ENCODE assay signal across 13 cellular contexts in the genomic region with DNA sequence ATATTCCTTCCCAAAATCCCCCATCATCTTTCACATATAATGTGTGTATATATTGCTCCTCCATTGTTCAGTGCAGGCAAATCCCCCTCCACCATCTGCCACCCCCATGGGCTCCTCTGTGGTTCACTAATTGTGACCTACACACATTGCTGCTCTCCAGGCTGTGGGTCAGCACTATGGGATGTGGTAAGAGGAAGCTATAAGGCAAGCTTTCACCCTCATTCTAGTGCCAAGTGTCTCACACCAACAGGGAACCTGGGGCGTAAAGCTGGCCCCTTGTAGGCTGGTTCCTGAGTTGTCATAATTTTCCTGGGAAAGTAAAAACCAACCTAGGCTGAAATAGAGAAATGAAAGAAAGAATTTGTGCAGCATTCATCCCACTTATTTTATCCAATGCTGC. TPM values are rescaled to one million over a fixed set of nuclear protein-coding genes. Genes with fewer than 3 reads are reported as not detected.
A peak's percentile ranks its signal among the peaks of the same experiment; 100 is the strongest.
DNase-seq lines count a peak whose midpoint lies in the region; ATAC-seq and TF ChIP-seq lines count a peak whose summit lies in the region.
"Had no signal": no experiment of that assay in that cellular context is flagged by ENCODE, and none has a peak within 500 bp of the region (broad histone marks: within the 10 kb centered on the region; RNA-seq: fewer than 3 reads in every experiment).

No MANE protein-coding gene starts in this region.

- no peak for TF ChIP-seq CTCF in CD4-positive, alpha-beta T cell (IDR thresholded peaks at IDR 0.05)
- TF ChIP-seq CTCF in chondrocyte (IDR thresholded peaks at IDR 0.05), result no peak

- H3K27ac ChIP-seq in CD4-positive, alpha-beta T cell (ENCODE audit: low read depth, low read length), result no peak overlapping the region

- intact Hi-C loops in CD4-positive, alpha-beta T cell (cut with DNase I, micrococcal nuclease), result no loop called here

- no peak overlapping the region for H3K4me3 Mint-ChIP-seq in CD4-positive, alpha-beta T cell
- H3K4me3 Mint-ChIP-seq in chondrocyte (ENCODE audit: unreplicated experiment), result no peak overlapping the region
- H3K4me3 Mint-ChIP-seq in natural killer cell treated with Interleukin-12 subunit alpha and Interleukin-12 subunit beta and Interleukin-15 and Interleukin-18, amount 100 ng/mL, for 72 hours, result peak overlapping the region; percentile 55

- H3K27ac Mint-ChIP-seq in CD4-positive, alpha-beta T cell, result peak overlapping the region; percentile 70
- H3K27ac Mint-ChIP-seq in chondrocyte (ENCODE audit: unreplicated experiment), result peak overlapping the region; percentile 81
- peak overlapping the region; percentile 7 to 68 for H3K27ac Mint-ChIP-seq in natural killer cell treated with Interleukin-12 subunit alpha and Interleukin-12 subunit beta and Interleukin-15 and Interleukin-18, amount 100 ng/mL, for 72 hours

- in situ Hi-C loops in ACHN (cut with HindIII; ENCODE audit: low pct_ligation_motif_present, low pct_unique_long_range_greater_than_20kb, low sequenced_read_pairs), result no loop called here

- H3K36me3 Mint-ChIP-seq in CD4-positive, alpha-beta T cell (ENCODE audit: low read depth), result peaks cover 79% of the 10 kb centered on the region
- H3K36me3 Mint-ChIP-seq in chondrocyte (ENCODE audit: low read depth), result peaks cover 3% of the 10 kb centered on the region
- H3K36me3 Mint-ChIP-seq in natural killer cell treated with Interleukin-12 subunit alpha and Interleukin-12 subunit beta and Interleukin-15 and Interleukin-18, amount 100 ng/mL, for 72 hours, result peaks cover 17% of the 10 kb centered on the region

- no peaks in the 10 kb centered on the region for H3K27me3 Mint-ChIP-seq in CD4-positive, alpha-beta T cell
- H3K27me3 Mint-ChIP-seq in chondrocyte (ENCODE audit: low read depth), result no peaks in the 10 kb centered on the region
- no peaks in the 10 kb centered on the region for H3K27me3 Mint-ChIP-seq in natural killer cell treated with Interleukin-12 subunit alpha and Interleukin-12 subunit beta and Interleukin-15 and Interleukin-18, amount 100 ng/mL, for 72 hours

- H3K9me3 Mint-ChIP-seq in CD4-positive, alpha-beta T cell, result no peaks in the 10 kb centered on the region
- no peaks in the 10 kb centered on the region for H3K9me3 Mint-ChIP-seq in chondrocyte (ENCODE audit: low read depth)
- H3K9me3 Mint-ChIP-seq in natural killer cell treated with Interleukin-12 subunit alpha and Interleukin-12 subunit beta and Interleukin-15 and Interleukin-18, amount 100 ng/mL, for 72 hours, result no peaks in the 10 kb centered on the region
- H3K9me3 Mint-ChIP-seq: immature natural killer cell had no signal

- peaks cover 80% of the 10 kb centered on the region for H3K4me1 Mint-ChIP-seq in CD4-positive, alpha-beta T cell (ENCODE audit: low read depth)
- peaks cover 60% of the 10 kb centered on the region for H3K4me1 Mint-ChIP-seq in chondrocyte (ENCODE audit: low read depth)
- peaks cover 67 to 68% of the 10 kb centered on the region in 2 donors for H3K4me1 Mint-ChIP-seq in natural killer cell treated with Interleukin-12 subunit alpha and Interleukin-12 subunit beta and Interleukin-15 and Interleukin-18, amount 100 ng/mL, for 72 hours (ENCODE audit: low read depth in 2 of 2)

- no peak for ATAC-seq in CD4-positive, alpha-beta T cell (ENCODE audit: poor library complexity)
- peak; percentile 47 to 57 for ATAC-seq in natural killer cell treated with Interleukin-12 subunit alpha and Interleukin-12 subunit beta and Interleukin-15 and Interleukin-18, amount 100 ng/mL, for 72 hours
- no peak for ATAC-seq in HG03196 (IDR thresholded peaks at IDR 0.05; ENCODE audit: unreplicated experiment)

- CTCF ChIA-PET in CD4-positive, alpha-beta T cell (lab: Charles Lee), result no interaction called here

- DNase-seq in CD4-positive, alpha-beta T cell, result no peak
- DNase-seq in MV-4-11 (lab: John Stamatoyannopoulos, UW), result peak; percentile 67
- DNase-seq in chondrocyte (ENCODE audit: low spot score), result no peak
- no peak for DNase-seq in natural killer cell treated with Interleukin-12 subunit alpha and Interleukin-12 subunit beta and Interleukin-15 and Interleukin-18, amount 100 ng/mL, for 72 hours (ENCODE audit: low spot score)
- no peak for DNase-seq in DMS79 treated with DMSO at 0.1 percent for 48 hours (lab: John Stamatoyannopoulos, UW)
- no peak for DNase-seq in ACHN
- DNase-seq in NCI-H128 (lab: John Stamatoyannopoulos, UW; ENCODE audit: unreplicated experiment), result no peak
- DNase-seq: activated CD4-positive, CD25-positive, alpha-beta regulatory T cell; anterior cingulate cortex; DND-41; immature natural killer cell; NCI-H1105 had no signal

- POLR2A ChIA-PET in CD4-positive, alpha-beta T cell (lab: Charles Lee), result no interaction called here

- no peaks in the 10 kb centered on the region for H3K9me3 ChIP-seq in CD4-positive, alpha-beta T cell (ENCODE audit: control insufficient read depth, low read length)

- no peaks in the 10 kb centered on the region for H3K27me3 ChIP-seq in CD4-positive, alpha-beta T cell (ENCODE audit: control insufficient read depth, insufficient read depth, low read length)

RNA-seq across cellular contexts. Expression of a gene that starts 16.8 kb away (rescaled TPM):
- total RNA-seq in CD4-positive, alpha-beta T cell, result 10 to 100 TPM; 43.3 to 45.4 TPM
- 182 to 193 TPM (median 183 TPM) in 3 replicates for total RNA-seq in chondrocyte
- total RNA-seq in natural killer cell treated with Interleukin-12 subunit alpha and Interleukin-12 subunit beta and Interleukin-15 and Interleukin-18, amount 100 ng/mL, for 72 hours, result 100 to 1,000 TPM; 167 to 229 TPM

RNA-seq across cellular contexts. Expression of a gene that starts 47.1 kb away (rescaled TPM):
- total RNA-seq in CD4-positive, alpha-beta T cell, result 1 to 10 TPM; 1.2 to 1.3 TPM
- 0.89 to 2.3 TPM (median 2.0 TPM) in 3 replicates for total RNA-seq in chondrocyte
- total RNA-seq in natural killer cell treated with Interleukin-12 subunit alpha and Interleukin-12 subunit beta and Interleukin-15 and Interleukin-18, amount 100 ng/mL, for 72 hours, result 1 to 10 TPM in 1 of 2 donors, under 1 TPM in 1; 0.89 to 1.5 TPM

Comparison
In these comparisons a context has a peak if more than half of its experiments do, and no peak if none do; other contexts are left out.
1. ATAC-seq: peak in natural killer cell treated with Interleukin-12 subunit alpha and Interleukin-12 subunit beta and Interleukin-15 and Interleukin-18, amount 100 ng/mL, for 72 hours (2 of 2); none in CD4-positive, alpha-beta T cell (single experiment) and HG03196 (single experiment).
2. Peak in every context shown above with its lines, with median percentiles within 50 percentile points of each other: H3K27ac Mint-ChIP-seq.